ENCODE assay signal across 13 cellular contexts in the genomic region with DNA sequence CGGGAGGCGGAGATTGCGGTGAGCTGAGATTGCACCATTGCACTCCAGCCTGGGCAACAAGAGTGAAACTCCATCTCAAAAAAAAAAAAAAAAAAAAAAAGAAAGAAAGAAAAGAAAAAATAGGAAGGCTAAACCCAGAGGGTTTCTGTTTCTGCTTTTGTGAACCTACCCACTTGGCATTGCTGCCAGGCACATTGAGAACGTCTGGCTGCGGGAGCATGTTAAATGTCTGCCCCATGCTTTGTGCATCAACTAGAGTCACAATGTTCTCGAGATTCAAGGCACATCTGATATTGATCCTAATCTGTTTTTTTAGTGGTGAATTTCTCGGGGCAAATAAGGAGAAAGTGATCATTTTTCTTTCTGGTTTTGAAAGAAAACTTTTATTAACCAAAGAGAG. TPM values are rescaled to one million over a fixed set of nuclear protein-coding genes. Genes with fewer than 3 reads are reported as not detected.
A peak's percentile ranks its signal among the peaks of the same experiment; 100 is the strongest.
DNase-seq lines count a peak whose midpoint lies in the region; ATAC-seq and TF ChIP-seq lines count a peak whose summit lies in the region.
"Had no signal": no experiment of that assay in that cellular context is flagged by ENCODE, and none has a peak within 500 bp of the region (broad histone marks: within the 10 kb centered on the region; RNA-seq: fewer than 3 reads in every experiment).

No MANE protein-coding gene starts in this region.

- H3K36me3 ChIP-seq in gastroesophageal sphincter (no peaks in the 10 kb centered on the region), suprapubic skin (no peaks in the 10 kb centered on the region)

- peak overlapping the region; percentile 47 for H3K4me3 Mint-ChIP-seq in T-helper 1 cell treated with Interleukin-12 subunit alpha and Interleukin-12 subunit beta and Interleukin-4 antibody, amounts not matched to agents 30 μg/mL and 1 μg/mL, for 36 hours
- peak overlapping the region in 2 of 3 donors; percentile 74 to 97 for H3K4me3 Mint-ChIP-seq in T-cell

- H3K27me3 Mint-ChIP-seq in T-helper 1 cell treated with Interleukin-12 subunit alpha and Interleukin-12 subunit beta and Interleukin-4 antibody, amounts not matched to agents 30 μg/mL and 1 μg/mL, for 36 hours (ENCODE audit: low read depth) = no peaks in the 10 kb centered on the region
- no peaks in the 10 kb centered on the region for H3K27me3 Mint-ChIP-seq in T-cell

- H3K27me3 ChIP-seq in gastroesophageal sphincter (no peaks in the 10 kb centered on the region), suprapubic skin (no peaks in the 10 kb centered on the region)

- H3K27ac Mint-ChIP-seq in T-helper 1 cell treated with Interleukin-12 subunit alpha and Interleukin-12 subunit beta and Interleukin-4 antibody, amounts not matched to agents 30 μg/mL and 1 μg/mL, for 36 hours = peak overlapping the region; percentile 67
- peak overlapping the region; percentile 95 to 96 for H3K27ac Mint-ChIP-seq in T-cell

- H3K9me3 ChIP-seq in gastroesophageal sphincter (no peaks in the 10 kb centered on the region), suprapubic skin (no peaks in the 10 kb centered on the region)

- CTCF ChIA-PET in T-cell (lab: Charles Lee) = no interaction called here

- H3K36me3 Mint-ChIP-seq in T-helper 1 cell treated with Interleukin-12 subunit alpha and Interleukin-12 subunit beta and Interleukin-4 antibody, amounts not matched to agents 30 μg/mL and 1 μg/mL, for 36 hours (ENCODE audit: low read depth) = peaks cover 19% of the 10 kb centered on the region
- peaks cover 2% of the 10 kb centered on the region for H3K36me3 Mint-ChIP-seq in T-cell

- ATAC-seq in T-cell (replicated peaks in 1 of 4) = no peak
- ATAC-seq in gastroesophageal sphincter = no peak
- no peak for ATAC-seq in HG03432 (IDR thresholded peaks at IDR 0.05; ENCODE audit: unreplicated experiment)

- POLR2A ChIA-PET in T-cell (lab: Charles Lee) = interaction anchor here in 1 of 2 donors (0.6 kb wide), 1 partner anchor 10 kb away, joined by 14 read pairs; no protein-coding TSS in a partner anchor

- no peak for TF ChIP-seq EP300 in gastroesophageal sphincter (IDR thresholded peaks at IDR 0.05)
- TF ChIP-seq EP300 in suprapubic skin (IDR thresholded peaks at IDR 0.05) = no peak

- 16 to 53% methylated on average over 4 to 7 of the region's 7 CpGs for WGBS in gastroesophageal sphincter (ENCODE audit: low coverage in 1 of 2), 2 donors
- 42% methylated on average over 7 of the region's 7 CpGs for WGBS in suprapubic skin

- H3K4me3 ChIP-seq in gastroesophageal sphincter (no peak overlapping the region), suprapubic skin (peak overlapping the region; percentile 14)

- TF ChIP-seq POLR2A in gastroesophageal sphincter (IDR thresholded peaks at IDR 0.05) = no peak
- no peak for TF ChIP-seq POLR2A in suprapubic skin (IDR thresholded peaks at IDR 0.05)

- H3K4me1 ChIP-seq in gastroesophageal sphincter (peaks cover 0 to 85% (median 34%) of the 10 kb centered on the region in 3 donors), suprapubic skin (peaks cover 70% of the 10 kb centered on the region)

- no peak for DNase-seq in T-helper 1 cell
- DNase-seq in T-cell = no peak
- DNase-seq in suprapubic skin (ENCODE audit: low spot score in 2 of 2) = no peak
- DNase-seq in NCI-H1694 treated with DMSO at 0.1 percent for 48 hours (lab: John Stamatoyannopoulos, UW) = no peak
- DNase-seq in activated effector memory CD4-positive, alpha-beta T cell treated with anti-CD3 and anti-CD28 coated beads, Interleukin-2, amount 50 U/mL, for 16 hours = no peak
- DNase-seq: 8988T; foreskin melanocyte; mesendoderm; NCI-H2171 treated with DMSO at 0.1 percent for 48 hours; stimulated activated CD4-positive, alpha-beta T cell treated with anti-CD3 and anti-CD28 coated beads, Interleukin-4, amount 100 ng/mL, for 24 hours had no signal

- H3K9me3 Mint-ChIP-seq in T-helper 1 cell treated with Interleukin-12 subunit alpha and Interleukin-12 subunit beta and Interleukin-4 antibody, amounts not matched to agents 30 μg/mL and 1 μg/mL, for 36 hours = no peaks in the 10 kb centered on the region
- H3K9me3 Mint-ChIP-seq in T-cell = no peaks in the 10 kb centered on the region

- H3K4me1 Mint-ChIP-seq in T-helper 1 cell treated with Interleukin-12 subunit alpha and Interleukin-12 subunit beta and Interleukin-4 antibody, amounts not matched to agents 30 μg/mL and 1 μg/mL, for 36 hours (ENCODE audit: low read depth) = peaks cover 38% of the 10 kb centered on the region
- H3K4me1 Mint-ChIP-seq in T-cell = peaks cover 47 to 61% (median 53%) of the 10 kb centered on the region in 3 donors

- TF ChIP-seq CTCF in gastroesophageal sphincter (IDR thresholded peaks at IDR 0.05) (no peak), suprapubic skin (IDR thresholded peaks at IDR 0.05) (no peak)

- H3K27ac ChIP-seq in gastroesophageal sphincter (peak overlapping the region in 3 of 4 donors; percentile 67 to 99 (median 92)), suprapubic skin (peak overlapping the region; percentile 54)

RNA-seq across cellular contexts. Expression of a gene that starts 2.8 kb away (rescaled TPM):
- total RNA-seq in T-cell (10 to 100 TPM; 11.8 to 21.0 (median 17.3) TPM), gastroesophageal sphincter (10 to 100 TPM; 16.1 to 64.1 (median 18.3) TPM), suprapubic skin (100 to 1,000 TPM in 1 of 4 donors, 10 to 100 TPM in 3; 37.9 to 106 (median 66.5) TPM)

RNA-seq across cellular contexts. Expression of a gene that starts 3.8 kb away (rescaled TPM):
- total RNA-seq in T-cell = 10 to 100 TPM; 11.6 to 14.9 (median 13.8) TPM
- 10 to 100 TPM in 1 of 4 donors, 1 to 10 TPM in 3; 5.3 to 11.4 (median 8.6) TPM for total RNA-seq in gastroesophageal sphincter
- 10 to 100 TPM in 3 of 4 donors, 1 to 10 TPM in 1; 9.6 to 14.7 (median 12.6) TPM for total RNA-seq in suprapubic skin

RNA-seq across cellular contexts. Expression of a gene that starts 56.7 kb away (rescaled TPM):
- total RNA-seq in T-cell (10 to 100 TPM; 60.2 to 91.7 (median 79.2) TPM), gastroesophageal sphincter (10 to 100 TPM; 46.1 to 85.8 (median 57.5) TPM), suprapubic skin (10 to 100 TPM; 47.4 to 76.0 (median 55.9) TPM)
